In the genomic region with DNA sequence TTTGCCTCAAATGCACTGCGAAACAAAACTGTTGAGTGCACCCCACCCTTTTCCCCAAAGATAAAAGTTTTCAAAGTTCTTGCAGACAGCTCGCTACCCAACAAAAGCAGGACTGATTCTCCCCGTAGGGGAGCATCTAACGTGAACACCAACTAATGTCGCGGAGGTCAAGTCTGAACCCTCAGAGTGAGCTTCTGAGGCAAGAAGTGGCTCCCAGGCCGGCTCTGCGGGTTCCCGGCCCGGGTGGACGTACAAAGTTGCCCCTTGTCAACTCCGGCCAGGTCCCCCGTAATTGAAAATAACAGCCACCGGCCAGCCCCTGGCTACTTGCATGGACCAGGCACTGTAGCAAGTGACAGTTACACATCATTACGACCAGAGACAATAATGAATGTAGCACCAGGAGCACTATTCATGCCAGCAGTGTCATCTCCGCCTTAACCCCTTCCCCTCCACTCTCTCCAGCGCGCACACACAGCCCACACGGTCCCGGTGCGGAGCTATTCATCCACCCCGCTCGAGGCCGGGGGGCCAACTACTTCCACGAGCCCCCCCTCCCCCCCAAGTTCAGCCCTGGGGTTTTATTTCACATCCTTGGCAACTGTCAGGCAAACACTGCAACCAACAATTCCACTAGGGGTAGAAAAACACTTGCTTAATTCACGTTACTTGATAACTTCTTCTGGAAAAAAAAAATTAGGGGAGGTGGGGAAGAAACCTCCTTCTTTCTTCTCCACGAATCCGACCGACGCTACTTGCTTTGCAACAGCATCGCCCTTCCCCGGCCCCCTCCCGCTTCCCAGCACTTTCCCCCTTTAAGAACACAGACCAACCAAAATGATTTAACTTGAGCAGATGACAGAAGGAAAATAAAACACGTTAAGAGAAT, we compare ENCODE assay signal across 7 cellular contexts. TPM values are rescaled to one million over a fixed set of nuclear protein-coding genes. Genes with fewer than 3 reads are reported as not detected.
DNase-seq lines count a peak whose midpoint lies in the region; ATAC-seq, FAIRE-seq and TF ChIP-seq lines count a peak whose summit lies in the region.

No MANE protein-coding gene starts in this region.

- TF ChIP-seq POLR2A in H54 (IDR thresholded peaks at IDR 0.05; ENCODE audit: low read depth, low read length), result no peak

- H3K4me3 ChIP-seq in iPS DF 6.9 (ENCODE audit: low read length) (peak overlapping the region; percentile 99), skeletal muscle cell (ENCODE audit: low read depth, low read length) (peak overlapping the region; percentile 78)

- no peak overlapping the region for H3K27ac ChIP-seq in iPS DF 6.9 (ENCODE audit: low read length)

- ATAC-seq in T-cell (replicated peaks in 1 of 4), result no peak

- no peaks in the 10 kb centered on the region for H3K27me3 ChIP-seq in iPS DF 6.9 (ENCODE audit: control insufficient read depth, insufficient read depth, low read length)

- H3K4me3 Mint-ChIP-seq in T-cell, result peak overlapping the region in 2 of 3 donors; percentile 97 to 99

- H3K9me3 Mint-ChIP-seq in T-cell, result no peaks in the 10 kb centered on the region

- CTCF ChIA-PET in T-cell (lab: Charles Lee), result interaction anchor here (0.5 to 3.7 kb wide), 9 partner anchors 15 to 1194 kb away, joined by 3 to 44 read pairs (median 4); no protein-coding TSS in a partner anchor

- peak; percentile 13 for DNase-seq in H54 (ENCODE audit: insufficient read length, low spot score)
- peak; percentile 2 to 60 (median 42) for DNase-seq in T-cell
- DNase-seq in anterior cingulate cortex (lab: John Stamatoyannopoulos, UW), result peak in 32 of 58 donors; percentile 2 to 70 (median 26)
- DNase-seq in iPS DF 6.9 (ENCODE audit: low read depth, low spot score), result no peak
- DNase-seq in skeletal muscle cell (ENCODE audit: low read depth), result no peak
- no peak for DNase-seq in NCI-H128 (lab: John Stamatoyannopoulos, UW; ENCODE audit: unreplicated experiment)
- DNase-seq in DMS153 treated with DMSO at 0.1 percent for 48 hours (lab: John Stamatoyannopoulos, UW; ENCODE audit: unreplicated experiment), result no peak

- peak overlapping the region; percentile 99 to 100 for H3K27ac Mint-ChIP-seq in T-cell

- POLR2A ChIA-PET in T-cell (lab: Charles Lee), result interaction anchor here (0.6 to 6.2 kb wide), 11 partner anchors 37 to 190 kb away, joined by 3 to 48 read pairs (median 4); no protein-coding TSS in a partner anchor

- H3K4me1 Mint-ChIP-seq in T-cell, result peaks cover 41 to 47% (median 43%) of the 10 kb centered on the region in 3 donors

- peak; percentile 45 for FAIRE-seq in H54 (lab: Jason Lieb, UNC)

- H3K4me1 ChIP-seq in iPS DF 6.9 (ENCODE audit: control insufficient read depth, insufficient read depth, low read length), result no peaks in the 10 kb centered on the region

- H3K27me3 Mint-ChIP-seq in T-cell, result no peaks in the 10 kb centered on the region

- no peaks in the 10 kb centered on the region for H3K9me3 ChIP-seq in iPS DF 6.9 (ENCODE audit: control insufficient read depth, insufficient read depth, low read length)

- no CpG with 5 or more reads among the region's 34 CpGs for WGBS in iPS DF 6.9 (ENCODE audit: insufficient coverage, insufficient read length)

- no peaks in the 10 kb centered on the region for H3K36me3 Mint-ChIP-seq in T-cell

- H3K36me3 ChIP-seq in iPS DF 6.9 (ENCODE audit: control insufficient read depth, insufficient read depth, low read length), result no peaks in the 10 kb centered on the region

RNA-seq across cellular contexts. Expression of a gene that starts 1.2 kb away (rescaled TPM):
- 100 to 1,000 TPM in 1 of 5 donors, 10 to 100 TPM in 4; 60.2 to 112 (median 64.7) TPM for total RNA-seq in T-cell

Comparison
In these comparisons a context has a peak if more than half of its experiments do, and no peak if none do; other contexts are left out.
1. DNase-seq: peak in H54 (single experiment), T-cell (34 of 34) and anterior cingulate cortex (32 of 58); none in iPS DF 6.9 (single experiment), skeletal muscle cell (single experiment), NCI-H128 (single experiment) and DMS153 treated with DMSO at 0.1 percent for 48 hours (single experiment).